In genomic region chr19:15291666-15292065, GRCh38 we compare ENCODE assay signal across 16 cellular contexts. TPM values are rescaled to one million over a fixed set of nuclear protein-coding genes. Genes with fewer than 3 reads are reported as not detected.
A peak's percentile ranks its signal among the peaks of the same experiment; 100 is the strongest.
DNase-seq lines count a peak whose midpoint lies in the region; ATAC-seq, FAIRE-seq and TF ChIP-seq lines count a peak whose summit lies in the region.
"Had no signal": no experiment of that assay in that cellular context is flagged by ENCODE, and none has a peak within 500 bp of the region (broad histone marks: within the 10 kb centered on the region; RNA-seq: fewer than 3 reads in every experiment).

No MANE protein-coding gene starts in this region.

- H3K4me1 ChIP-seq in OCI-LY1 (ENCODE audit: insufficient read depth, low read length, severe bottlenecking) (peaks cover 91% of the 10 kb centered on the region), smooth muscle cell (ENCODE audit: low read depth) (peaks cover 22% of the 10 kb centered on the region)

- no peak overlapping the region; the same call in 1 of the 2 replicates for H3K9ac ChIP-seq in OCI-LY1 (ENCODE audit: low read length)
- H3K9ac ChIP-seq in smooth muscle cell (ENCODE audit: low read depth): peak overlapping the region; percentile 19

- H3K4me3 Mint-ChIP-seq in activated T-cell treated with anti-CD3 and anti-CD28 coated beads, Interleukin-2, amount 50 U/mL, for 72 hours: peak overlapping the region; percentile 64 to 80
- no peak overlapping the region for H3K4me3 Mint-ChIP-seq in chondrocyte (ENCODE audit: unreplicated experiment)
- H3K4me3 Mint-ChIP-seq in activated CD4-positive, alpha-beta T cell treated with anti-CD3 and anti-CD28 coated beads, Interleukin-2, amount 10 ng/mL, durations not matched to agents 24 days and 14 days: no peak overlapping the region
- H3K4me3 Mint-ChIP-seq: WTC11 had no signal

- H3K27me3 Mint-ChIP-seq in activated T-cell treated with anti-CD3 and anti-CD28 coated beads, Interleukin-2, amount 50 U/mL, for 72 hours (ENCODE audit: low read depth): no peaks in the 10 kb centered on the region
- no peaks in the 10 kb centered on the region for H3K27me3 Mint-ChIP-seq in chondrocyte (ENCODE audit: low read depth)
- H3K27me3 Mint-ChIP-seq in activated CD4-positive, alpha-beta T cell treated with anti-CD3 and anti-CD28 coated beads, Interleukin-2, amount 10 ng/mL, durations not matched to agents 24 days and 14 days: no peaks in the 10 kb centered on the region

- peaks cover 2 to 16% of the 10 kb centered on the region in 2 donors for H3K36me3 Mint-ChIP-seq in activated T-cell treated with anti-CD3 and anti-CD28 coated beads, Interleukin-2, amount 50 U/mL, for 72 hours (ENCODE audit: insufficient read depth in 2 of 2)
- peaks cover 3% of the 10 kb centered on the region for H3K36me3 Mint-ChIP-seq in chondrocyte (ENCODE audit: low read depth)
- peaks cover 13% of the 10 kb centered on the region for H3K36me3 Mint-ChIP-seq in activated CD4-positive, alpha-beta T cell treated with anti-CD3 and anti-CD28 coated beads, Interleukin-2, amount 10 ng/mL, durations not matched to agents 24 days and 14 days (ENCODE audit: low read depth)

- H3K27ac Mint-ChIP-seq in activated T-cell treated with anti-CD3 and anti-CD28 coated beads, Interleukin-2, amount 50 U/mL, for 72 hours: peak overlapping the region; percentile 64
- H3K27ac Mint-ChIP-seq in chondrocyte (ENCODE audit: unreplicated experiment): peak overlapping the region; percentile 45
- no peak overlapping the region for H3K27ac Mint-ChIP-seq in activated CD4-positive, alpha-beta T cell treated with anti-CD3 and anti-CD28 coated beads, Interleukin-2, amount 10 ng/mL, durations not matched to agents 24 days and 14 days

- no peak for TF ChIP-seq CTCF in OCI-LY1 (IDR thresholded peaks at IDR 0.05; ENCODE audit: low read length)
- TF ChIP-seq CTCF in chondrocyte (IDR thresholded peaks at IDR 0.05): no peak
- no peak for TF ChIP-seq CTCF in smooth muscle cell (IDR thresholded peaks at IDR 0.05; ENCODE audit: borderline replicate concordance, insufficient read depth, poor library complexity, severe bottlenecking)

- H3F3A ChIP-seq in OCI-LY1 (ENCODE audit: insufficient read depth, low read length) (no peaks in the 10 kb centered on the region), smooth muscle cell (ENCODE audit: low read depth) (peaks cover 32% of the 10 kb centered on the region)

- peak; percentile 34 to 59 for ATAC-seq in activated T-cell treated with anti-CD3 and anti-CD28 coated beads, Interleukin-2, amount 50 U/mL, for 72 hours (replicated peaks in 1 of 2)
- ATAC-seq: WTC11 had no signal

- H3K27me3 ChIP-seq in OCI-LY1 (ENCODE audit: insufficient read depth, low read length) (no peaks in the 10 kb centered on the region), smooth muscle cell (ENCODE audit: low read depth) (no peaks in the 10 kb centered on the region)

- FAIRE-seq in H54 (lab: Jason Lieb, UNC): no peak
- FAIRE-seq: colon had no signal

- no peaks in the 10 kb centered on the region for H3K9me3 ChIP-seq in OCI-LY1 (ENCODE audit: low read length)
- H3K9me3 ChIP-seq in smooth muscle cell (replicated peaks; ENCODE audit: low read depth): no peaks in the 10 kb centered on the region
- H3K9me3 ChIP-seq: prostate gland had no signal

- H3K27ac ChIP-seq in OCI-LY1 (ENCODE audit: low read depth, low read length, poor library complexity, severe bottlenecking) (peak overlapping the region; percentile 85), smooth muscle cell (ENCODE audit: low read depth) (peak overlapping the region; percentile 79)
- H3K27ac ChIP-seq: prostate gland had no signal

- H3K79me2 ChIP-seq in OCI-LY1 (ENCODE audit: insufficient read depth, low read length) (peaks cover 93% of the 10 kb centered on the region), smooth muscle cell (ENCODE audit: low read depth) (peaks cover 100% of the 10 kb centered on the region)

- no peak overlapping the region for H2AFZ ChIP-seq in OCI-LY1 (ENCODE audit: low read length)
- no peak overlapping the region for H2AFZ ChIP-seq in smooth muscle cell (ENCODE audit: low read depth)

- intact Hi-C loops in activated CD4-positive, alpha-beta T cell treated with anti-CD3 and anti-CD28 coated beads, Interleukin-2, amount 10 ng/mL, durations not matched to agents 24 days and 14 days (cut with micrococcal nuclease): loop anchor here (5.0 kb wide), 2 partner anchors 86 to 126 kb away; partner anchors contain the start of genes AKAP8 and AKAP8L

- no peaks in the 10 kb centered on the region for H4K20me1 ChIP-seq in OCI-LY1 (ENCODE audit: insufficient read depth, low read length)
- peaks cover 100% of the 10 kb centered on the region for H4K20me1 ChIP-seq in smooth muscle cell (ENCODE audit: low read depth)

- no peak for DNase-seq in activated T-cell treated with anti-CD3 and anti-CD28 coated beads, Interleukin-2, amount 50 U/mL, for 72 hours
- DNase-seq in activated T-cell treated with anti-CD3 and anti-CD28 coated beads, Interleukin-2, amount 50 U/mL, for 1 hour: no peak
- DNase-seq in chondrocyte (ENCODE audit: low spot score) (no peak), smooth muscle cell (lab: John Stamatoyannopoulos, UW; ENCODE audit: unreplicated experiment) (no peak), H54 (ENCODE audit: insufficient read length, low spot score) (no peak), NCI-H128 (lab: John Stamatoyannopoulos, UW; ENCODE audit: unreplicated experiment) (no peak)
- no peak for DNase-seq in activated CD4-positive, alpha-beta T cell treated with anti-CD3 and anti-CD28 coated beads, Interleukin-2, amount 10 ng/mL, durations not matched to agents 24 days and 14 days
- DNase-seq: activated effector memory CD4-positive, alpha-beta T cell treated with Interleukin-2 at 50 U/mL for 16 hours; DMS79; H9; NCI-H1092 had no signal

- no peaks in the 10 kb centered on the region for H3K9me3 Mint-ChIP-seq in activated T-cell treated with anti-CD3 and anti-CD28 coated beads, Interleukin-2, amount 50 U/mL, for 72 hours
- no peaks in the 10 kb centered on the region for H3K9me3 Mint-ChIP-seq in chondrocyte (ENCODE audit: low read depth)
- no peaks in the 10 kb centered on the region for H3K9me3 Mint-ChIP-seq in activated CD4-positive, alpha-beta T cell treated with anti-CD3 and anti-CD28 coated beads, Interleukin-2, amount 10 ng/mL, durations not matched to agents 24 days and 14 days
- H3K9me3 Mint-ChIP-seq: WTC11 had no signal

- H3K4me2 ChIP-seq in OCI-LY1 (ENCODE audit: low read length) (peak overlapping the region; percentile 46), smooth muscle cell (peak overlapping the region; percentile 27)

- no peak for TF ChIP-seq POLR2A in H54 (IDR thresholded peaks at IDR 0.05; ENCODE audit: low read depth, low read length)

- H3K9me2 ChIP-seq in OCI-LY1 (ENCODE audit: low read depth, low read length): no peaks in the 10 kb centered on the region

- H3K36me3 ChIP-seq in OCI-LY1 (ENCODE audit: insufficient read depth, low read length) (peaks cover 13% of the 10 kb centered on the region), smooth muscle cell (ENCODE audit: low read depth) (no peaks in the 10 kb centered on the region)
- H3K36me3 ChIP-seq: prostate gland had no signal

- 25% methylated on average over 4 of the region's 4 CpGs for WGBS in smooth muscle cell (ENCODE audit: low lambda C conversion rate)

- H3K4me1 Mint-ChIP-seq in activated T-cell treated with anti-CD3 and anti-CD28 coated beads, Interleukin-2, amount 50 U/mL, for 72 hours (ENCODE audit: low read depth): peaks cover 98% of the 10 kb centered on the region
- peaks cover 95% of the 10 kb centered on the region for H3K4me1 Mint-ChIP-seq in chondrocyte (ENCODE audit: low read depth)
- H3K4me1 Mint-ChIP-seq in activated CD4-positive, alpha-beta T cell treated with anti-CD3 and anti-CD28 coated beads, Interleukin-2, amount 10 ng/mL, durations not matched to agents 24 days and 14 days: peaks cover 79% of the 10 kb centered on the region

- H3K4me3 ChIP-seq in OCI-LY1 (ENCODE audit: low read depth, low read length, poor library complexity, severe bottlenecking) (peak overlapping the region; percentile 17), smooth muscle cell (no peak overlapping the region)
- H3K4me3 ChIP-seq: prostate gland had no signal

RNA-seq across cellular contexts. Expression of gene BRD4, which starts 40.7 kb away (rescaled TPM):
- total RNA-seq in activated T-cell treated with anti-CD3 and anti-CD28 coated beads, Interleukin-2, amount 50 U/mL, for 72 hours: 100 to 1,000 TPM; 161 to 187 TPM
- total RNA-seq in chondrocyte (83.8 to 108 TPM (median 104 TPM) in 3 replicates), smooth muscle cell (16.1 and 24.1 TPM in 2 replicates)
- 102 and 105 TPM in 2 replicates for polyA plus RNA-seq in smooth muscle cell
- 109 TPM in 2 replicates for total RNA-seq in activated CD4-positive, alpha-beta T cell treated with anti-CD3 and anti-CD28 coated beads, Interleukin-2, amount 10 ng/mL, durations not matched to agents 24 days and 14 days

RNA-seq across cellular contexts. Expression of gene EPHX3, which starts 59.4 kb away (rescaled TPM):
- total RNA-seq in activated T-cell treated with anti-CD3 and anti-CD28 coated beads, Interleukin-2, amount 50 U/mL, for 72 hours: under 1 TPM; 0.16 to 0.62 TPM
- total RNA-seq in chondrocyte (0.15 to 0.38 TPM in 2 of 3 replicates, not detected in the other), smooth muscle cell (3.6 and 4.0 TPM in 2 replicates)
- polyA plus RNA-seq in smooth muscle cell: 3.1 and 10.3 TPM in 2 replicates
- total RNA-seq in activated CD4-positive, alpha-beta T cell treated with anti-CD3 and anti-CD28 coated beads, Interleukin-2, amount 10 ng/mL, durations not matched to agents 24 days and 14 days: 0.09 and 0.16 TPM in 2 replicates
- polyA plus RNA-seq: AG04450 had no signal

Comparison
In these comparisons a context has a peak if more than half of its experiments do, and no peak if none do; other contexts are left out.
1. H3K4me3 Mint-ChIP-seq: peak in activated T-cell treated with anti-CD3 and anti-CD28 coated beads, Interleukin-2, amount 50 U/mL, for 72 hours (2 of 2); none in chondrocyte (single experiment) and activated CD4-positive, alpha-beta T cell treated with anti-CD3 and anti-CD28 coated beads, Interleukin-2, amount 10 ng/mL, durations not matched to agents 24 days and 14 days (single experiment).